27 cellular contexts compared by ENCODE assay signal in the genomic region with DNA sequence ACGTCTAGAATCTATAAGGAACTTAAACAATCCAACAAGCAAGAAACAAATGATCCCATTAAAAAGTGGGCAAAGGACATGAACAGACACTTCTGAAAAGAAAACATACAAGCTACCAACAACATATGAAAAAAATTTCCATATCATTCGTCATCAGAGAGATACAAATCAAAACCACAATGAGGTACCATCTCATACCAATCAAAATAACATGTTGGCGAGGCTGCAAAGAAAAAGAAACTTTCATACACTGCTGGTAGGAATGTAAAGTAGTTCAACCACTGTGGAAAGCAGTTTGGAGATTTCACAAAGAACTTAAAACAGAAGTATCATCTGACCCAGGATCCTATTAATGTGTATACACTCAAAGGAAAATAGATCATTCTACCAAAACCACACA.
DNase-seq lines count a peak whose midpoint lies in the region; ATAC-seq, FAIRE-seq and TF ChIP-seq lines count a peak whose summit lies in the region.
"Had no signal": no experiment of that assay in that cellular context is flagged by ENCODE, and none has a peak within 500 bp of the region (broad histone marks: within the 10 kb centered on the region; RNA-seq: fewer than 3 reads in every experiment).

No MANE protein-coding gene starts in this region.

- H3K4me2 ChIP-seq in PC-3 (ENCODE audit: low read length): no peak overlapping the region
- H3K4me2 ChIP-seq: hepatocyte had no signal

- H3K4me3 Mint-ChIP-seq in activated T-cell treated with anti-CD3 and anti-CD28 coated beads, Interleukin-2, amount 50 U/mL, for 72 hours: peak overlapping the region in 1 of 2 donors; percentile 26
- H3K4me3 Mint-ChIP-seq: brain, memory B cell had no signal

- no peaks in the 10 kb centered on the region for H3F3A ChIP-seq in PC-3 (ENCODE audit: low read length, unreplicated experiment)

- POLR2A ChIA-PET in PC-3 (lab: Charles Lee; ENCODE audit: unreplicated experiment): no interaction called here

- peak; percentile 69 to 76 for ATAC-seq in activated T-cell treated with anti-CD3 and anti-CD28 coated beads, Interleukin-2, amount 50 U/mL, for 72 hours (replicated peaks in 1 of 2)
- ATAC-seq in PC-3 (no peak), omental fat pad (ENCODE audit: low FRiP score) (no peak)
- ATAC-seq: gastrocnemius medialis, left colon had no signal

- H2AFZ ChIP-seq in PC-3 (ENCODE audit: low read length): no peak overlapping the region
- H2AFZ ChIP-seq: hepatocyte had no signal

- H3K27ac Mint-ChIP-seq in activated T-cell treated with anti-CD3 and anti-CD28 coated beads, Interleukin-2, amount 50 U/mL, for 72 hours: no peak overlapping the region
- H3K27ac Mint-ChIP-seq: brain, memory B cell had no signal

- no peaks in the 10 kb centered on the region for H4K20me1 ChIP-seq in PC-3 (ENCODE audit: low read length)

- H3K27ac ChIP-seq in PC-3 (ENCODE audit: low read length): no peak overlapping the region
- H3K27ac ChIP-seq: adrenal gland, C4-2B, gastrocnemius medialis, hepatocyte, neutrophil, skin epidermis, suprapubic skin had no signal

- H3K79me2 ChIP-seq in PC-3 (ENCODE audit: low read length): no peaks in the 10 kb centered on the region
- H3K79me2 ChIP-seq: hepatocyte had no signal

- H3K9me3 Mint-ChIP-seq in activated T-cell treated with anti-CD3 and anti-CD28 coated beads, Interleukin-2, amount 50 U/mL, for 72 hours: peaks cover 5 to 6% of the 10 kb centered on the region in 2 donors

- H3K36me3 Mint-ChIP-seq in activated T-cell treated with anti-CD3 and anti-CD28 coated beads, Interleukin-2, amount 50 U/mL, for 72 hours (ENCODE audit: insufficient read depth in 2 of 2): peaks cover 5 to 7% of the 10 kb centered on the region in 2 donors

- H3K36me3 ChIP-seq in PC-3 (ENCODE audit: low read depth, low read length): no peaks in the 10 kb centered on the region
- H3K36me3 ChIP-seq: adrenal gland, gastrocnemius medialis, neutrophil, suprapubic skin had no signal

- peaks cover 13% of the 10 kb centered on the region for H3K4me1 Mint-ChIP-seq in activated T-cell treated with anti-CD3 and anti-CD28 coated beads, Interleukin-2, amount 50 U/mL, for 72 hours (ENCODE audit: low read depth)
- H3K4me1 Mint-ChIP-seq: brain, memory B cell had no signal

- H3K27me3 ChIP-seq in PC-3 (ENCODE audit: low read length): no peaks in the 10 kb centered on the region
- H3K27me3 ChIP-seq: adrenal gland, gastrocnemius medialis, hepatocyte, neutrophil, suprapubic skin had no signal

- H3K27me3 Mint-ChIP-seq in activated T-cell treated with anti-CD3 and anti-CD28 coated beads, Interleukin-2, amount 50 U/mL, for 72 hours (ENCODE audit: low read depth): no peaks in the 10 kb centered on the region
- H3K27me3 Mint-ChIP-seq: brain, memory B cell had no signal

- H3K9ac ChIP-seq in PC-3 (ENCODE audit: low read length): no peak overlapping the region

- no peak overlapping the region for H3K4me3 ChIP-seq in PC-3 (ENCODE audit: low read length)
- H3K4me3 ChIP-seq: adrenal gland, gastrocnemius medialis, hepatocyte, skin epidermis, suprapubic skin had no signal

- peak; percentile 46 for FAIRE-seq in endometrium (lab: Jason Lieb, UNC)
- FAIRE-seq: D721Med, urothelium cell line had no signal

- H3K9me2 ChIP-seq in PC-3 (replicated peaks; ENCODE audit: low read length): no peaks in the 10 kb centered on the region

- CTCF ChIA-PET in PC-3 (lab: Charles Lee): no interaction called here

- no TSS peak for BruUV-seq in PC-3 (replicated peaks; lab: Mats Ljungman, UMichigan)

- intact Hi-C loops in PC-3 (cut with micrococcal nuclease): loop anchor here (10.0 kb wide), 1 partner anchor 429 kb away; no protein-coding TSS in a partner anchor

- DNase-seq in activated T-cell treated with anti-CD3 and anti-CD28 coated beads, Interleukin-2, amount 50 U/mL, for 72 hours: no peak
- DNase-seq in activated T-cell treated with anti-CD3 and anti-CD28 coated beads, Interleukin-2, amount 50 U/mL, for 48 hours: no peak
- DNase-seq in PC-3 (peak; percentile 12), NCI-H345 treated with DMSO at 0.1 percent for 48 hours (lab: John Stamatoyannopoulos, UW; ENCODE audit: unreplicated experiment) (no peak), omental fat pad (ENCODE audit: low spot score) (no peak)
- no peak for DNase-seq in stimulated activated CD4-positive, alpha-beta T cell treated with anti-CD3 and anti-CD28 coated beads, Interleukin-4, amount 100 ng/mL, for 4 hours
- DNase-seq: activated effector memory CD4-positive, alpha-beta T cell treated with Interleukin-2 at 50 U/mL for 16 hours; adrenal gland; erythroblast; gastrocnemius medialis; H7; Karpas-422; left colon; NCI-H1092; NCI-H2029 treated with DMSO at 0.1 percent for 48 hours; NCI-H446 treated with DMSO at 0.1 percent for 48 hours; T1000 had no signal

- no peaks in the 10 kb centered on the region for H3K4me1 ChIP-seq in PC-3 (ENCODE audit: insufficient read depth, low read length)
- H3K4me1 ChIP-seq: gastrocnemius medialis, suprapubic skin had no signal

- TF ChIP-seq CTCF in PC-3 (conservative IDR thresholded peaks at IDR 0.05; ENCODE audit: low read depth, low read length) (no peak), omental fat pad (IDR thresholded peaks at IDR 0.05) (no peak)

- no peaks in the 10 kb centered on the region for H3K9me3 ChIP-seq in PC-3 (ENCODE audit: low read length)
- H3K9me3 ChIP-seq: adrenal gland, gastrocnemius medialis, neutrophil had no signal

Comparison
In these comparisons a context has a peak if more than half of its experiments do, and no peak if none do; other contexts are left out.
1. ATAC-seq: peak in activated T-cell treated with anti-CD3 and anti-CD28 coated beads, Interleukin-2, amount 50 U/mL, for 72 hours (2 of 2); none in PC-3 (single experiment) and omental fat pad (single experiment).